Comparison of ENCODE assay signal across 15 cellular contexts in the genomic region with DNA sequence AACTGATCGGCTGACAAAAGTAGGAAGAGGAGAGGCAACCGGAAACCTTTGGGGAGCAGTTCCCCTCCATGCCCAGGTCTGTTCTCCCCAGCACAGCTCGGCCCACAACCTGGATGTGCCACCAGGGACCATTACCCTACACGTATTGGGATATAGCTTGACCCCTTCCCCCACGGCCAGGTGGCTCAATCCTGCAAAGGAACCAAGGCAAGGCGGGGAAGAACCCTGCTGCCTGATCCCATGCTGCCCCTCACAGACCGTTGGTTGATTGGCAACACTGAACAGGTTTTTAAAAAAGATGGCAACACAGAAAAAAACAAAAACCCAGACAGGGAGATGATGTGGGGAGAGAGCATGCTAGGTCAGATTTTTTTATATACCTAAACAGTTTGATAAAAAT. TPM values are rescaled to one million over a fixed set of nuclear protein-coding genes. Genes with fewer than 3 reads are reported as not detected.
DNase-seq lines count a peak whose midpoint lies in the region; ATAC-seq, FAIRE-seq and TF ChIP-seq lines count a peak whose summit lies in the region.
"Had no signal": no experiment of that assay in that cellular context is flagged by ENCODE, and none has a peak within 500 bp of the region (broad histone marks: within the 10 kb centered on the region; RNA-seq: fewer than 3 reads in every experiment).

No MANE protein-coding gene starts in this region.

- no peak for TF ChIP-seq CTCF in activated CD8-positive, alpha-beta T cell treated with anti-CD3 and anti-CD28 coated beads for 36 hours (IDR thresholded peaks at IDR 0.05)
- TF ChIP-seq CTCF in WTC11 (IDR thresholded peaks at IDR 0.05): no peak
- no peak for TF ChIP-seq CTCF in OCI-LY7 (conservative IDR thresholded peaks at IDR 0.05; ENCODE audit: low read length)

- BruUV-seq in OCI-LY7 (replicated peaks; lab: Mats Ljungman, UMichigan): no TSS peak

- no peaks in the 10 kb centered on the region; the same call in 1 of the 2 replicates for H4K20me1 ChIP-seq in OCI-LY7 (ENCODE audit: insufficient read depth, low read length)

- peak; percentile 5 for DNase-seq in activated CD8-positive, alpha-beta T cell treated with anti-CD3 and anti-CD28 coated beads for 36 hours
- DNase-seq in activated CD8-positive, alpha-beta T cell treated with anti-CD3 and anti-CD28 coated beads, Interleukin-2, amount 10 ng/mL, durations not matched to agents 7 days and 5 days: no peak
- DNase-seq in NCI-H524 (lab: John Stamatoyannopoulos, UW) (peak; percentile 63 to 71), WTC11 (ENCODE audit: low spot score) (peak; percentile 57), urothelium cell line (ENCODE audit: low spot score) (peak; percentile 14), OCI-LY7 (ENCODE audit: low spot score) (no peak), GM19238 (ENCODE audit: insufficient read length, low spot score) (no peak)
- DNase-seq: activated CD4-positive, alpha-beta T cell treated with anti-CD3 and anti-CD28 coated beads, Interleukin-2, amount 10 ng/mL, durations not matched to agents 24 days and 14 days; activated T-cell treated with anti-CD3 and anti-CD28 coated beads, Interleukin-2, amount 50 U/mL, for 24 hours; left lung; NCI-H2171; PC-9; stomach had no signal

- ATAC-seq in activated CD8-positive, alpha-beta T cell treated with anti-CD3 and anti-CD28 coated beads for 36 hours: no peak
- no peak for ATAC-seq in activated CD8-positive, alpha-beta T cell treated with anti-CD3 and anti-CD28 coated beads, Interleukin-2, amount 10 ng/mL, durations not matched to agents 7 days and 5 days
- ATAC-seq in WTC11 (peak; percentile 98), HG02678 (IDR thresholded peaks at IDR 0.05; ENCODE audit: unreplicated experiment) (no peak)
- ATAC-seq: left lung had no signal

- H3K9me3 ChIP-seq in OCI-LY7 (ENCODE audit: low read length): no peaks in the 10 kb centered on the region
- H3K9me3 ChIP-seq: left lung, stomach had no signal

- CTCF ChIA-PET in activated CD8-positive, alpha-beta T cell treated with anti-CD3 and anti-CD28 coated beads for 36 hours (lab: Charles Lee): no interaction called here
- CTCF ChIA-PET in activated CD8-positive, alpha-beta T cell treated with anti-CD3 and anti-CD28 coated beads, Interleukin-2, amount 10 ng/mL, durations not matched to agents 7 days and 5 days (lab: Charles Lee): no interaction called here
- CTCF ChIA-PET in WTC11 (lab: Charles Lee) (interaction anchor here (0.6 to 1.0 kb wide), 3 partner anchors 25 to 463 kb away, joined by 3 to 4 read pairs (median 4); no protein-coding TSS in a partner anchor), OCI-LY7 (lab: Charles Lee; ENCODE audit: unreplicated experiment) (no interaction called here)

- no peak overlapping the region for H3K4me2 ChIP-seq in OCI-LY7 (ENCODE audit: low read length)
- H3K4me2 ChIP-seq: PC-9 had no signal

- no peaks in the 10 kb centered on the region for H3K9me2 ChIP-seq in OCI-LY7 (ENCODE audit: insufficient read depth, low read length)

- H3K4me1 ChIP-seq in OCI-LY7 (ENCODE audit: insufficient read depth, low read length, poor library complexity, severe bottlenecking): no peaks in the 10 kb centered on the region
- H3K4me1 ChIP-seq: left lung had no signal

- H3K4me1 Mint-ChIP-seq in activated CD8-positive, alpha-beta T cell treated with anti-CD3 and anti-CD28 coated beads for 36 hours (ENCODE audit: low read depth): no peaks in the 10 kb centered on the region
- H3K4me1 Mint-ChIP-seq in activated CD8-positive, alpha-beta T cell treated with anti-CD3 and anti-CD28 coated beads, Interleukin-2, amount 10 ng/mL, durations not matched to agents 7 days and 5 days (ENCODE audit: low read depth): peaks cover 4% of the 10 kb centered on the region
- peaks cover 3% of the 10 kb centered on the region; the same call in 1 of the 2 replicates for H3K4me1 Mint-ChIP-seq in WTC11
- H3K4me1 Mint-ChIP-seq: activated CD4-positive, alpha-beta T cell treated with anti-CD3 and anti-CD28 coated beads, Interleukin-2, amount 10 ng/mL, durations not matched to agents 24 days and 14 days had no signal

- H2AFZ ChIP-seq in OCI-LY7 (ENCODE audit: low read length): no peak overlapping the region
- H2AFZ ChIP-seq: PC-9 had no signal

- no peaks in the 10 kb centered on the region for H3K9me3 Mint-ChIP-seq in activated CD8-positive, alpha-beta T cell treated with anti-CD3 and anti-CD28 coated beads for 36 hours
- no peaks in the 10 kb centered on the region for H3K9me3 Mint-ChIP-seq in activated CD8-positive, alpha-beta T cell treated with anti-CD3 and anti-CD28 coated beads, Interleukin-2, amount 10 ng/mL, durations not matched to agents 7 days and 5 days (ENCODE audit: insufficient read depth)
- no peaks in the 10 kb centered on the region for H3K9me3 Mint-ChIP-seq in WTC11
- H3K9me3 Mint-ChIP-seq: activated CD4-positive, alpha-beta T cell treated with anti-CD3 and anti-CD28 coated beads, Interleukin-2, amount 10 ng/mL, durations not matched to agents 24 days and 14 days; activated T-cell treated with anti-CD3 and anti-CD28 coated beads, Interleukin-2, amount 50 U/mL, for 24 hours; T-helper 1 cell treated with Interleukin-12 subunit alpha and Interleukin-12 subunit beta and Interleukin-4 antibody, amounts not matched to agents 30 μg/mL and 1 μg/mL, for 36 hours had no signal

- POLR2A ChIA-PET in activated CD8-positive, alpha-beta T cell treated with anti-CD3 and anti-CD28 coated beads for 36 hours (lab: Charles Lee): no interaction called here
- POLR2A ChIA-PET in activated CD8-positive, alpha-beta T cell treated with anti-CD3 and anti-CD28 coated beads, Interleukin-2, amount 10 ng/mL, durations not matched to agents 7 days and 5 days (lab: Charles Lee): no interaction called here
- POLR2A ChIA-PET in WTC11 (lab: Charles Lee) (interaction anchor here (0.6 kb wide), 1 partner anchor 400 kb away, joined by 5 read pairs; no protein-coding TSS in a partner anchor), OCI-LY7 (lab: Charles Lee) (no interaction called here)

- intact Hi-C loops in activated CD8-positive, alpha-beta T cell treated with anti-CD3 and anti-CD28 coated beads for 36 hours (cut with micrococcal nuclease): no loop called here
- intact Hi-C loops in OCI-LY7 (cut with micrococcal nuclease; ENCODE audit: unreplicated experiment): no loop called here

- H3K79me2 ChIP-seq in OCI-LY7 (ENCODE audit: insufficient read depth, low read depth, low read length): no peaks in the 10 kb centered on the region

- no peak overlapping the region for H3K4me3 ChIP-seq in OCI-LY7 (ENCODE audit: low read depth, low read length, poor library complexity, severe bottlenecking)
- H3K4me3 ChIP-seq: left lung, PC-9, stomach had no signal

- H3K36me3 ChIP-seq in OCI-LY7 (ENCODE audit: insufficient read depth, low read length): no peaks in the 10 kb centered on the region
- H3K36me3 ChIP-seq: left lung, stomach had no signal

- no peak overlapping the region for H3K4me3 Mint-ChIP-seq in activated CD8-positive, alpha-beta T cell treated with anti-CD3 and anti-CD28 coated beads for 36 hours
- H3K4me3 Mint-ChIP-seq in activated CD8-positive, alpha-beta T cell treated with anti-CD3 and anti-CD28 coated beads, Interleukin-2, amount 10 ng/mL, durations not matched to agents 7 days and 5 days: no peak overlapping the region
- H3K4me3 Mint-ChIP-seq in WTC11: no peak overlapping the region
- H3K4me3 Mint-ChIP-seq: activated CD4-positive, alpha-beta T cell treated with anti-CD3 and anti-CD28 coated beads, Interleukin-2, amount 10 ng/mL, durations not matched to agents 24 days and 14 days; activated T-cell treated with anti-CD3 and anti-CD28 coated beads, Interleukin-2, amount 50 U/mL, for 24 hours; T-helper 1 cell treated with Interleukin-12 subunit alpha and Interleukin-12 subunit beta and Interleukin-4 antibody, amounts not matched to agents 30 μg/mL and 1 μg/mL, for 36 hours had no signal

- no peaks in the 10 kb centered on the region for H3K36me3 Mint-ChIP-seq in activated CD8-positive, alpha-beta T cell treated with anti-CD3 and anti-CD28 coated beads for 36 hours (ENCODE audit: low read depth)
- H3K36me3 Mint-ChIP-seq in activated CD8-positive, alpha-beta T cell treated with anti-CD3 and anti-CD28 coated beads, Interleukin-2, amount 10 ng/mL, durations not matched to agents 7 days and 5 days (ENCODE audit: low read depth): no peaks in the 10 kb centered on the region
- no peaks in the 10 kb centered on the region for H3K36me3 Mint-ChIP-seq in WTC11

- H3K27ac ChIP-seq in OCI-LY7 (ENCODE audit: low read depth, low read length, poor library complexity, severe bottlenecking): no peak overlapping the region
- H3K27ac ChIP-seq: left lung, PC-9, stomach had no signal

- peaks cover 3% of the 10 kb centered on the region for H3K27me3 Mint-ChIP-seq in activated CD8-positive, alpha-beta T cell treated with anti-CD3 and anti-CD28 coated beads for 36 hours
- peaks cover 4% of the 10 kb centered on the region for H3K27me3 Mint-ChIP-seq in activated CD8-positive, alpha-beta T cell treated with anti-CD3 and anti-CD28 coated beads, Interleukin-2, amount 10 ng/mL, durations not matched to agents 7 days and 5 days (ENCODE audit: low read depth)
- H3K27me3 Mint-ChIP-seq in WTC11 (ENCODE audit: low read depth): no peaks in the 10 kb centered on the region

- peak; percentile 23 for FAIRE-seq in urothelium cell line (lab: Jason Lieb, UNC)

- H3K27ac Mint-ChIP-seq in activated CD8-positive, alpha-beta T cell treated with anti-CD3 and anti-CD28 coated beads for 36 hours: no peak overlapping the region
- no peak overlapping the region for H3K27ac Mint-ChIP-seq in activated CD8-positive, alpha-beta T cell treated with anti-CD3 and anti-CD28 coated beads, Interleukin-2, amount 10 ng/mL, durations not matched to agents 7 days and 5 days
- H3K27ac Mint-ChIP-seq in WTC11: no peak overlapping the region
- H3K27ac Mint-ChIP-seq: activated CD4-positive, alpha-beta T cell treated with anti-CD3 and anti-CD28 coated beads, Interleukin-2, amount 10 ng/mL, durations not matched to agents 24 days and 14 days; activated T-cell treated with anti-CD3 and anti-CD28 coated beads, Interleukin-2, amount 50 U/mL, for 24 hours; T-helper 1 cell treated with Interleukin-12 subunit alpha and Interleukin-12 subunit beta and Interleukin-4 antibody, amounts not matched to agents 30 μg/mL and 1 μg/mL, for 36 hours had no signal

RNA-seq across cellular contexts. Expression of gene TCAIM, which starts 19.6 kb away (rescaled TPM):
- total RNA-seq in activated CD8-positive, alpha-beta T cell treated with anti-CD3 and anti-CD28 coated beads for 36 hours: 10 to 100 TPM; 14.3 to 15.1 TPM
- 10 to 100 TPM; 17.9 to 21.8 TPM for total RNA-seq in activated CD8-positive, alpha-beta T cell treated with anti-CD3 and anti-CD28 coated beads, Interleukin-2, amount 10 ng/mL, durations not matched to agents 7 days and 5 days
- total RNA-seq in WTC11 (2021): 14.8 to 18.9 TPM (median 16.6 TPM) in 3 replicates
- 15.2 and 17.9 TPM in 2 replicates for total RNA-seq in OCI-LY7 (2014; rRNA removed; shearing (Covaris generic))
- total RNA-seq in OCI-LY7 (2022): 24.0 and 29.5 TPM in 2 replicates

Comparison
In these comparisons a context has a peak if more than half of its experiments do, and no peak if none do; other contexts are left out.
1. DNase-seq: peak in activated CD8-positive, alpha-beta T cell treated with anti-CD3 and anti-CD28 coated beads for 36 hours (single experiment), NCI-H524 (2 of 2), WTC11 (single experiment) and urothelium cell line (single experiment); none in activated CD8-positive, alpha-beta T cell treated with anti-CD3 and anti-CD28 coated beads, Interleukin-2, amount 10 ng/mL, durations not matched to agents 7 days and 5 days (single experiment), OCI-LY7 (single experiment) and GM19238 (single experiment).